Comparison of ENCODE assay signal across 9 cellular contexts in the genomic region with DNA sequence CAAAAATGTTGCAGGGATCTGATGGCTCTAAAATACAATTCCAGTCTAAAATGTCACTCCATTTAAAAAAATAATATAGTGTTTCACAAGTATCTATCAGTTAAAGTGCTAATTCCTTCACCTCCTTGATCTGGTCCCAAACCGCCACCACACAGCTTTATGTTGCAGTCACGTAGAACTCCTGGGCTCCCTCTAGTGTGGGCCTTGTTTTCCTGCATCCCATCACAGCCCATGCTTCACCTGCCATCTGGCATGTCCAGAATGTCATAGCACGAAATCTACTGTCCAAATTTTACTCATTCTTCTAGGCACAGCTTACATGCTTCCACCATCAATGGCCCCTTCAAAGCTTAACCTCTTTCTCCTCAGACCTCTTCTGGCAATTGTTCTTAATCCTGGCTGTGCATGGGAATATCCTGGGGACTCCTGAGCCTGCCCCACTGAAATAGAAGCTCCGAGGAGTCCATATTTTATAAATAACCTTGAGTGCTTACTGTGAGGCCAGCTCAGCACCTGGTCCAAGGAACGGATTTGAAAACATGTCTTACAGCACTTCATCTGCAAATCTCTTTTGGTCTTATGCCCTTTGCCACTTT. TPM values are rescaled to one million over a fixed set of nuclear protein-coding genes. Genes with fewer than 3 reads are reported as not detected.
DNase-seq lines count a peak whose midpoint lies in the region; ATAC-seq, FAIRE-seq and TF ChIP-seq lines count a peak whose summit lies in the region.
"Had no signal": no experiment of that assay in that cellular context is flagged by ENCODE, and none has a peak within 500 bp of the region (broad histone marks: within the 10 kb centered on the region; RNA-seq: fewer than 3 reads in every experiment).

No MANE protein-coding gene starts in this region.

- in situ Hi-C loops in GM13976 (cut with MboI; ENCODE audit: low sequenced_read_pairs, unreplicated experiment): no loop called here

- no peaks in the 10 kb centered on the region for H3K36me3 Mint-ChIP-seq in activated naive CD4-positive, alpha-beta T cell treated with anti-CD3 and anti-CD28 coated beads, Interleukin-2, amount 50 U/mL, for 72 hours

- H4K20me1 ChIP-seq in SK-N-SH (ENCODE audit: insufficient read depth): no peaks in the 10 kb centered on the region

- no peaks in the 10 kb centered on the region for H3K36me3 ChIP-seq in SK-N-SH (replicated peaks in 1 of 2; ENCODE audit: control insufficient read depth in 1 of 2, insufficient read depth in 2 of 2, low read length in 1 of 2)

- peaks cover 6% of the 10 kb centered on the region for H3F3A ChIP-seq in SK-N-SH (replicated peaks; ENCODE audit: insufficient read depth)

- no peaks in the 10 kb centered on the region for H3K9me2 ChIP-seq in SK-N-SH

- WGBS in SK-N-SH (ENCODE audit: low lambda C conversion rate): 61% methylated on average over 5 of the region's 5 CpGs

- H3K27me3 ChIP-seq in SK-N-SH (ENCODE audit: insufficient read depth): no peaks in the 10 kb centered on the region

- FAIRE-seq in HTR-8/SVneo (lab: Jason Lieb, UNC): no peak

- H3K4me2 ChIP-seq in SK-N-SH: no peak overlapping the region

- CTCF ChIA-PET in SK-N-SH (lab: Yijun Ruan, JAX): interaction anchor here (0.6 to 1.9 kb wide), 19 partner anchors 9 to 1682 kb away, joined by 3 to 16 read pairs (median 4); no protein-coding TSS in a partner anchor

- TF ChIP-seq RAD21 in SK-N-SH (IDR thresholded peaks at IDR 0.05; ENCODE audit: low read length): peak; percentile 57

- no peak for TF ChIP-seq EP300 in SK-N-SH (IDR thresholded peaks at IDR 0.05; ENCODE audit: borderline replicate concordance in 1 of 2, low read depth in 1 of 2, low read length in 1 of 2)

- POLR2A ChIA-PET in SK-N-SH (lab: Yijun Ruan, JAX): no interaction called here

- TF ChIP-seq CTCF in AG10803 (conservative IDR thresholded peaks at IDR 0.05; ENCODE audit: low read length) (peak; percentile 64), GM13976 (IDR thresholded peaks at IDR 0.05; ENCODE audit: borderline replicate concordance, control extremely low read depth, extremely low read depth, insufficient read depth, missing control alignments) (peak; percentile 53), SK-N-SH (IDR thresholded peaks at IDR 0.05) (peak; percentile 58)

- H3K9me3 Mint-ChIP-seq in activated naive CD4-positive, alpha-beta T cell treated with anti-CD3 and anti-CD28 coated beads, Interleukin-2, amount 50 U/mL, for 72 hours: no peaks in the 10 kb centered on the region

- DNase-seq in AG10803 (ENCODE audit: low read depth) (no peak), GM13976 (ENCODE audit: low spot score) (no peak), HTR-8/SVneo (ENCODE audit: insufficient read length, low spot score) (peak; percentile 14), SK-N-SH (peak; percentile 34), left kidney (ENCODE audit: low read depth, low spot score) (peak; percentile 79), COLO829 (ENCODE audit: low spot score) (no peak)
- DNase-seq in activated naive CD4-positive, alpha-beta T cell treated with anti-CD3 and anti-CD28 coated beads, Interleukin-2, amount 50 U/mL, for 72 hours (ENCODE audit: low spot score in 2 of 2): no peak
- no peak for DNase-seq in stimulated activated CD4-positive, alpha-beta T cell treated with anti-CD3 and anti-CD28 coated beads, Interleukin-2, amount 100 ng/mL, for 48 hours

- no peak overlapping the region for H2AFZ ChIP-seq in SK-N-SH (ENCODE audit: low read depth)

- no peak overlapping the region for H3K4me3 ChIP-seq in AG10803 (ENCODE audit: low read length)
- H3K4me3 ChIP-seq in SK-N-SH (ENCODE audit: low read depth in 2 of 2, low read length in 1 of 2): no peak overlapping the region

- no peaks in the 10 kb centered on the region; a peak in 1 of 4 replicates for H3K4me1 ChIP-seq in SK-N-SH (ENCODE audit: control insufficient read depth in 1 of 2, insufficient read depth in 2 of 2, low read depth in 1 of 2, low read length in 1 of 2)

- no peak overlapping the region for H3K27ac ChIP-seq in SK-N-SH (ENCODE audit: low read depth in 2 of 2, low read length in 1 of 2)

- H3K9ac ChIP-seq in SK-N-SH: no peak overlapping the region

- H3K9me3 ChIP-seq in SK-N-SH: no peaks in the 10 kb centered on the region

- no peak for ATAC-seq in activated naive CD4-positive, alpha-beta T cell treated with anti-CD3 and anti-CD28 coated beads, Interleukin-2, amount 50 U/mL, for 72 hours

- no peak overlapping the region for H3K27ac Mint-ChIP-seq in activated naive CD4-positive, alpha-beta T cell treated with anti-CD3 and anti-CD28 coated beads, Interleukin-2, amount 50 U/mL, for 72 hours
- H3K27ac Mint-ChIP-seq: IgD-negative memory B cell had no signal

- no peaks in the 10 kb centered on the region for H3K79me2 ChIP-seq in SK-N-SH (ENCODE audit: insufficient read depth)

TF ChIP-seq in SK-N-SH, 30 proteins besides CTCF, POLR2A, EP300 and RAD21:
- TF ChIP-seq GATA2 (CRISPR knock-in tag; IDR thresholded peaks at IDR 0.05) (no peak), SMC3 (IDR thresholded peaks at IDR 0.05; ENCODE audit: low read depth, low read length) (peak; percentile 51)

RNA-seq across cellular contexts. Expression of gene FYB2, which starts 15.5 kb away (rescaled TPM):
- polyA plus RNA-seq in SK-N-SH (2012; rRNA removed): not detected in 2 replicates
- 0.03 TPM in 1 of 2 replicates, not detected in the other for polyA plus RNA-seq in SK-N-SH (2012; cell fraction: cytosol; rRNA removed)
- polyA plus RNA-seq in SK-N-SH (2012; cell fraction: nucleus; rRNA removed): not detected in 2 replicates
- total RNA-seq in activated naive CD4-positive, alpha-beta T cell treated with anti-CD3 and anti-CD28 coated beads, Interleukin-2, amount 50 U/mL, for 72 hours: not detected
- polyA plus RNA-seq: IgD-negative memory B cell had no signal

RNA-seq across cellular contexts. Expression of gene C8A, which starts 50.9 kb away (rescaled TPM):
- not detected in 2 replicates for polyA plus RNA-seq in SK-N-SH (2012; rRNA removed)
- not detected in 2 replicates for polyA plus RNA-seq in SK-N-SH (2012; cell fraction: cytosol; rRNA removed)
- polyA plus RNA-seq in SK-N-SH (2012; cell fraction: nucleus; rRNA removed): not detected in 2 replicates
- total RNA-seq in activated naive CD4-positive, alpha-beta T cell treated with anti-CD3 and anti-CD28 coated beads, Interleukin-2, amount 50 U/mL, for 72 hours: not detected
- polyA plus RNA-seq: IgD-negative memory B cell had no signal

Comparison
In these comparisons a context has a peak if more than half of its experiments do, and no peak if none do; other contexts are left out.
1. DNase-seq: peak in HTR-8/SVneo (single experiment), SK-N-SH (single experiment) and left kidney (single experiment); none in AG10803 (single experiment), GM13976 (single experiment), COLO829 (single experiment), activated naive CD4-positive, alpha-beta T cell treated with anti-CD3 and anti-CD28 coated beads, Interleukin-2, amount 50 U/mL, for 72 hours (0 of 2) and stimulated activated CD4-positive, alpha-beta T cell treated with anti-CD3 and anti-CD28 coated beads, Interleukin-2, amount 100 ng/mL, for 48 hours (0 of 2).
2. Peak in every context shown above with its lines, with median percentiles within 50 percentile points of each other: CTCF ChIP-seq.